19 cellular contexts compared by ENCODE assay signal in the genomic region with DNA sequence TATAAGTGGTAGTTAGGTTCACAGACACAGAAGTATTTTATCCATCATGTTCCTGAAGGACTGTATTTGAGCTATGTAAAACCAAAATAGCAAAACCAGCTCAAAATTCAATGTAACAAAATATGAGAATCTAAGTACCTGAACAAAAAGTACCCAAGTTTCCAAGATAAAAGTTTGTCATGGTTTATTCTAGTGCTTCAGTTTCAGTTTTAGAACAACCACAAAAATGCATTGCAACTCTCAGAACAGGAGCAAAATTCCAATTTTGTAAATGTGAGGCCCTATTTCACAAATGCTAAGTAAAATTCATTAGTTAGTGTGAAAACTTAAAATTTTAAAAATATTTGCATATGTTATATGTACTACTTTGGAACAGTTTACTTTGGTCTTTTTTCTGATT. TPM values are rescaled to one million over a fixed set of nuclear protein-coding genes. Genes with fewer than 3 reads are reported as not detected.
"Had no signal": no experiment of that assay in that cellular context is flagged by ENCODE, and none has a peak within 500 bp of the region (broad histone marks: within the 10 kb centered on the region; RNA-seq: fewer than 3 reads in every experiment).

No MANE protein-coding gene starts in this region.

- H3K27me3 Mint-ChIP-seq: activated CD4-positive, alpha-beta memory T cell treated with anti-CD3 and anti-CD28 coated beads for 36 hours; brain had no signal

- H3K36me3 Mint-ChIP-seq: activated CD4-positive, alpha-beta memory T cell treated with anti-CD3 and anti-CD28 coated beads for 36 hours; activated naive CD4-positive, alpha-beta T cell treated with anti-CD3 and anti-CD28 coated beads, Interleukin-2, amount 50 U/mL, for 72 hours; brain had no signal

- H3K9me3 Mint-ChIP-seq: activated CD4-positive, alpha-beta memory T cell treated with anti-CD3 and anti-CD28 coated beads for 36 hours; activated naive CD4-positive, alpha-beta T cell treated with anti-CD3 and anti-CD28 coated beads, Interleukin-2, amount 50 U/mL, for 72 hours; brain; nephron progenitor cell had no signal

- H3K27me3 ChIP-seq: colonic mucosa, thyroid gland had no signal

- H3K4me1 ChIP-seq: colonic mucosa had no signal

- H3K27ac ChIP-seq: colonic mucosa, thyroid gland had no signal

- H3K4me3 ChIP-seq: colonic mucosa, lung, thyroid gland had no signal

- H3K9me3 ChIP-seq: colonic mucosa, thyroid gland had no signal

- H3K36me3 ChIP-seq: colonic mucosa, thyroid gland had no signal

- ATAC-seq: activated CD8-positive, alpha-beta memory T cell treated with anti-CD3 and anti-CD28 coated beads, Interleukin-2, amount 10 ng/mL, durations not matched to agents 7 days and 5 days; activated naive CD4-positive, alpha-beta T cell treated with anti-CD3 and anti-CD28 coated beads, Interleukin-2, amount 50 U/mL, for 72 hours; left lobe of liver had no signal

- H3K27ac Mint-ChIP-seq: activated CD4-positive, alpha-beta memory T cell treated with anti-CD3 and anti-CD28 coated beads for 36 hours; activated CD8-positive, alpha-beta memory T cell treated with anti-CD3 and anti-CD28 coated beads, Interleukin-2, amount 10 ng/mL, durations not matched to agents 7 days and 5 days; activated naive CD4-positive, alpha-beta T cell treated with anti-CD3 and anti-CD28 coated beads, Interleukin-2, amount 50 U/mL, for 72 hours; brain; nephron progenitor cell had no signal

- FAIRE-seq: frontal cortex, keratinocyte, TTC549 had no signal

- H3K4me3 Mint-ChIP-seq: activated CD4-positive, alpha-beta memory T cell treated with anti-CD3 and anti-CD28 coated beads for 36 hours; activated CD8-positive, alpha-beta memory T cell treated with anti-CD3 and anti-CD28 coated beads, Interleukin-2, amount 10 ng/mL, durations not matched to agents 7 days and 5 days; brain; nephron progenitor cell had no signal

- DNase-seq: activated CD4-positive, alpha-beta memory T cell treated with anti-CD3 and anti-CD28 coated beads for 36 hours; activated CD8-positive, alpha-beta memory T cell treated with anti-CD3 and anti-CD28 coated beads, Interleukin-2, amount 10 ng/mL, durations not matched to agents 7 days and 5 days; caudate nucleus; colonic mucosa; head of caudate nucleus; nephron progenitor cell; nucleus accumbens; posterior cingulate gyrus; retina; stimulated activated naive CD4-positive, alpha-beta T cell treated with Interleukin-2 at 50 U/mL for 16 hours; thyroid gland had no signal

RNA-seq across cellular contexts. Expression of a gene that starts 5.0 kb away (rescaled TPM):
- total RNA-seq: frontal cortex; T-helper 2 cell treated with Interferon-gamma antibody and Interleukin-4, amounts not matched to agents 100 ng/mL and 5 ng/mL, for 36 hours had no signal
